In the genomic region with DNA sequence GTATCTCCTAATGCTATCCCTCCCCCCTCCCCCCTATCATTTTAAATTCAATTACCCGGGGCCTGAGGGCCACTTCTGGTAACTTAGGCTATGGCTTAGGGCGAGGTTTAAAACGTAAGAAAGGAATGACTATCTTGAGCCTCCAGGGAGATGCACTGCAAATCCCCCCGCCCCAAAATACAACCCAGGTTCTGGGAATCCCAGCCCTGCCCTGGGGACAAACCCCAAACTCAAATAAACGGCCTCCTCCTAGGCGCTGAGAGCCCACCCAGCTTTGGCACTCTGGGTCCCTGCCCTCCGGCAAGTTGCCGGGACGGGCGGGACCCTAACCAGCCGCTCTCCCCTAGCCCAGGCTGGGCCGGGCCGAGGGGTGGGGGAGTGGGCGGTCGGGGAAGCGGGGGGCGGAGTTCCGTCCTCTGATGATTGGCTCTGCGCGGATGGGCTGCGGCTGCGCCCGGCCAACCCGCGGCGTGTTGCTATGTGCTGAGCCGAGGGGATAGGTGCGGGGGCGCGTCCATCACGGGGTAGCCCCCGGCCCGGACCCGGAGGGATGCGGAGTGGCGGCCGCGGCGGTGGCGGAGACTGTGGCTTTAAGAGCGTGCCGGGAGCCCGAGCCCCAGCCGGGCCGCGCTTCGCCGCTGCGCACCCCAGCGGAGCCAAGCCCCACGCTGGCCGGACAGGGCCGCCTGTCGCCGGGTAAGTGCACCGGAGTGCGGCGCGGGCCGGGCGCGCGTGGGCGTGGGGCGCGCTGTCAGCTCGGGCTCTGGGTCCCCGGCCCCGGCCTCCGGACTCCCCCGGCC, we compare ENCODE assay signal across 1 cellular context.
TF ChIP-seq lines count a peak whose summit lies in the region.

A gene with protein sequence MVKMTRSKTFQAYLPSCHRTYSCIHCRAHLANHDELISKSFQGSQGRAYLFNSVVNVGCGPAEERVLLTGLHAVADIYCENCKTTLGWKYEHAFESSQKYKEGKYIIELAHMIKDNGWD (plus strand): TSS at position 527 of the 800 bp plus-strand sequence. CDS start 21,755 bp downstream, outside the sequence.

TF ChIP-seq in HepG2, 621 proteins besides CTCF, POLR2A, EP300 and RAD21 (continued from another document and continues in another):
- no peak for TF ChIP-seq TRIM24 (CRISPR knock-in tag; IDR thresholded peaks at IDR 0.05)
- TF ChIP-seq ATRX (CRISPR knock-in tag; IDR thresholded peaks at IDR 0.05; ENCODE audit: borderline replicate concordance), result no peak
- no peak for TF ChIP-seq NR2C2 (CRISPR knock-in tag; IDR thresholded peaks at IDR 0.05; ENCODE audit: borderline replicate concordance)
- TF ChIP-seq FOXM1 (CRISPR knock-in tag; IDR thresholded peaks at IDR 0.05), result no peak
- no peak for TF ChIP-seq ZNF749 (CRISPR knock-in tag; IDR thresholded peaks at IDR 0.05; ENCODE audit: borderline replicate concordance)
- TF ChIP-seq, protein P1, sequence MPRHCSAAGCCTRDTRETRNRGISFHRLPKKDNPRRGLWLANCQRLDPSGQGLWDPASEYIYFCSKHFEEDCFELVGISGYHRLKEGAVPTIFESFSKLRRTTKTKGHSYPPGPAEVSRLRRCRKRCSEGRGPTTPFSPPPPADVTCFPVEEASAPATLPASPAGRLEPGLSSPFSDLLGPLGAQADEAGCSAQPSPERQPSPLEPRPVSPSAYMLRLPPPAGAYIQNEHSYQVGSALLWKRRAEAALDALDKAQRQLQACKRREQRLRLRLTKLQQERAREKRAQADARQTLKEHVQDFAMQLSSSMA (CRISPR knock-in tag; IDR thresholded peaks at IDR 0.05), result no peak
- 0 out of 2 replicates have a peak, but pooled peaks have one; percentile 13 for TF ChIP-seq EED (CRISPR knock-in tag; IDR thresholded peaks at IDR 0.05)
- TF ChIP-seq ZNF543 (CRISPR knock-in tag; IDR thresholded peaks at IDR 0.05), result no peak
- no peak; the same call in 1 of the 2 replicates for TF ChIP-seq GFI1 (CRISPR knock-in tag; IDR thresholded peaks at IDR 0.05; ENCODE audit: borderline replicate concordance)
- TF ChIP-seq ZBTB34 (CRISPR knock-in tag; IDR thresholded peaks at IDR 0.05), result no peak
- no peak; the same call in 1 of the 2 replicates for TF ChIP-seq SAFB2 (CRISPR knock-in tag; IDR thresholded peaks at IDR 0.05; ENCODE audit: borderline replicate concordance, low read depth)
- no peak for TF ChIP-seq TBL1XR1 (IDR thresholded peaks at IDR 0.05; ENCODE audit: borderline replicate concordance, low read length, partially characterized antibody)
- TF ChIP-seq U2AF1 (optimal IDR thresholded peaks at IDR 0.05; ENCODE audit: low read depth, low read length), result no peak
- TF ChIP-seq ZKSCAN8 (CRISPR knock-in tag; IDR thresholded peaks at IDR 0.05; ENCODE audit: borderline replicate concordance), result no peak
- no peak for TF ChIP-seq ZNF367 (CRISPR knock-in tag; IDR thresholded peaks at IDR 0.05; ENCODE audit: borderline replicate concordance)
- no peak for TF ChIP-seq SIX1 (CRISPR knock-in tag; IDR thresholded peaks at IDR 0.05; ENCODE audit: borderline replicate concordance)
- TF ChIP-seq ZNF33A (CRISPR knock-in tag; IDR thresholded peaks at IDR 0.05; ENCODE audit: borderline replicate concordance), result no peak
- TF ChIP-seq, protein P2, sequence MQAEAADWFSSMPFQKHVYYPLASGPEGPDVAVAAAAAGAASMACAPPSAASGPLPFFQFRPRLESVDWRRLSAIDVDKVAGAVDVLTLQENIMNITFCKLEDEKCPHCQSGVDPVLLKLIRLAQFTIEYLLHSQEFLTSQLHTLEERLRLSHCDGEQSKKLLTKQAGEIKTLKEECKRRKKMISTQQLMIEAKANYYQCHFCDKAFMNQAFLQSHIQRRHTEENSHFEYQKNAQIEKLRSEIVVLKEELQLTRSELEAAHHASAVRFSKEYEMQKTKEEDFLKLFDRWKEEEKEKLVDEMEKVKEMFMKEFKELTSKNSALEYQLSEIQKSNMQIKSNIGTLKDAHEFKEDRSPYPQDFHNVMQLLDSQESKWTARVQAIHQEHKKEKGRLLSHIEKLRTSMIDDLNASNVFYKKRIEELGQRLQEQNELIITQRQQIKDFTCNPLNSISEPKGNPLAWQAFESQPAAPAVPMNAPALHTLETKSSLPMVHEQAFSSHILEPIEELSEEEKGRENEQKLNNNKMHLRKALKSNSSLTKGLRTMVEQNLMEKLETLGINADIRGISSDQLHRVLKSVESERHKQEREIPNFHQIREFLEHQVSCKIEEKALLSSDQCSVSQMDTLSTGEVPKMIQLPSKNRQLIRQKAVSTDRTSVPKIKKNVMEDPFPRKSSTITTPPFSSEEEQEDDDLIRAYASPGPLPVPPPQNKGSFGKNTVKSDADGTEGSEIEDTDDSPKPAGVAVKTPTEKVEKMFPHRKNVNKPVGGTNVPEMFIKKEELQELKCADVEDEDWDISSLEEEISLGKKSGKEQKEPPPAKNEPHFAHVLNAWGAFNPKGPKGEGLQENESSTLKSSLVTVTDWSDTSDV (CRISPR knock-in tag; IDR thresholded peaks at IDR 0.05), result no peak
- no peak for TF ChIP-seq ZNF484 (CRISPR knock-in tag; IDR thresholded peaks at IDR 0.05; ENCODE audit: borderline replicate concordance, low read depth)
- TF ChIP-seq CREM (IDR thresholded peaks at IDR 0.05), result no peak
- no peak for TF ChIP-seq CREM (CRISPR knock-in tag; IDR thresholded peaks at IDR 0.05)
- TF ChIP-seq ZNF629 (CRISPR knock-in tag; conservative IDR thresholded peaks at IDR 0.05), result no peak
- no peak for TF ChIP-seq TCF12 (IDR thresholded peaks at IDR 0.05)
- no peak for TF ChIP-seq TCF12 (CRISPR knock-in tag; IDR thresholded peaks at IDR 0.05)
- no peak; the same call in 1 of the 2 replicates for TF ChIP-seq RCOR2 (CRISPR knock-in tag; IDR thresholded peaks at IDR 0.05)
- no peak for TF ChIP-seq NCOR1 (IDR thresholded peaks at IDR 0.05; ENCODE audit: borderline replicate concordance, low read length)
- no peak for TF ChIP-seq GATA4 (IDR thresholded peaks at IDR 0.05; ENCODE audit: borderline replicate concordance, low read depth)
- TF ChIP-seq KDM2A (CRISPR knock-in tag; IDR thresholded peaks at IDR 0.05; ENCODE audit: borderline replicate concordance, low read depth), result peak; percentile 62
- TF ChIP-seq, protein P3, sequence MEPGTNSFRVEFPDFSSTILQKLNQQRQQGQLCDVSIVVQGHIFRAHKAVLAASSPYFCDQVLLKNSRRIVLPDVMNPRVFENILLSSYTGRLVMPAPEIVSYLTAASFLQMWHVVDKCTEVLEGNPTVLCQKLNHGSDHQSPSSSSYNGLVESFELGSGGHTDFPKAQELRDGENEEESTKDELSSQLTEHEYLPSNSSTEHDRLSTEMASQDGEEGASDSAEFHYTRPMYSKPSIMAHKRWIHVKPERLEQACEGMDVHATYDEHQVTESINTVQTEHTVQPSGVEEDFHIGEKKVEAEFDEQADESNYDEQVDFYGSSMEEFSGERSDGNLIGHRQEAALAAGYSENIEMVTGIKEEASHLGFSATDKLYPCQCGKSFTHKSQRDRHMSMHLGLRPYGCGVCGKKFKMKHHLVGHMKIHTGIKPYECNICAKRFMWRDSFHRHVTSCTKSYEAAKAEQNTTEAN (CRISPR knock-in tag; conservative IDR thresholded peaks at IDR 0.05), result no peak
- no peak for TF ChIP-seq ATF1 (CRISPR knock-in tag; IDR thresholded peaks at IDR 0.05)
- TF ChIP-seq, protein P4, sequence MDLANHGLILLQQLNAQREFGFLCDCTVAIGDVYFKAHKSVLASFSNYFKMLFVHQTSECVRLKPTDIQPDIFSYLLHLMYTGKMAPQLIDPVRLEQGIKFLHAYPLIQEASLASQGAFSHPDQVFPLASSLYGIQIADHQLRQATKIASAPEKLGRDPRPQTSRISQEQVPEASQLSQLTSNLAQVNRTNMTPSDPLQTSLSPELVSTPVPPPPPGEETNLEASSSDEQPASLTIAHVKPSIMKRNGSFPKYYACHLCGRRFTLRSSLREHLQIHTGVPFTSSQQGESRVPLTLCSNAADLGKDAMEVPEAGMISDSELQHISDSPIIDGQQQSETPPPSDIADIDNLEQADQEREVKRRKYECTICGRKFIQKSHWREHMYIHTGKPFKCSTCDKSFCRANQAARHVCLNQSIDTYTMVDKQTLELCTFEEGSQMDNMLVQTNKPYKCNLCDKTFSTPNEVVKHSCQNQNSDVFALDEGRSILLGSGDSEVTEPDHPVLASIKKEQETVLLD (CRISPR knock-in tag; IDR thresholded peaks at IDR 0.05; ENCODE audit: low read depth), result 0 out of 2 replicates have a peak, but pooled peaks have one; percentile 13
- TF ChIP-seq ZNF326 (CRISPR knock-in tag; IDR thresholded peaks at IDR 0.05; ENCODE audit: borderline replicate concordance), result no peak
- 0 out of 2 replicates have a peak, but pooled peaks have one; percentile 40 for TF ChIP-seq PRDM15 (CRISPR knock-in tag; IDR thresholded peaks at IDR 0.05)
- TF ChIP-seq ZNF33B (CRISPR knock-in tag; IDR thresholded peaks at IDR 0.05), result 0 out of 2 replicates have a peak, but pooled peaks have one; percentile 28
- no peak for TF ChIP-seq SMARCC2 (IDR thresholded peaks at IDR 0.05)
- TF ChIP-seq CBX2 (IDR thresholded peaks at IDR 0.05; ENCODE audit: low read depth, low read length), result no peak
- TF ChIP-seq CBX2 (CRISPR knock-in tag; IDR thresholded peaks at IDR 0.05; ENCODE audit: low read depth), result no peak
- TF ChIP-seq, protein P5, sequence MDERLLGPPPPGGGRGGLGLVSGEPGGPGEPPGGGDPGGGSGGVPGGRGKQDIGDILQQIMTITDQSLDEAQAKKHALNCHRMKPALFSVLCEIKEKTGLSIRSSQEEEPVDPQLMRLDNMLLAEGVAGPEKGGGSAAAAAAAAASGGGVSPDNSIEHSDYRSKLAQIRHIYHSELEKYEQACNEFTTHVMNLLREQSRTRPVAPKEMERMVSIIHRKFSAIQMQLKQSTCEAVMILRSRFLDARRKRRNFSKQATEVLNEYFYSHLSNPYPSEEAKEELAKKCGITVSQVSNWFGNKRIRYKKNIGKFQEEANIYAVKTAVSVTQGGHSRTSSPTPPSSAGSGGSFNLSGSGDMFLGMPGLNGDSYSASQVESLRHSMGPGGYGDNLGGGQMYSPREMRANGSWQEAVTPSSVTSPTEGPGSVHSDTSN (CRISPR knock-in tag; IDR thresholded peaks at IDR 0.05), result peak; percentile 95
- TF ChIP-seq, protein P6, sequence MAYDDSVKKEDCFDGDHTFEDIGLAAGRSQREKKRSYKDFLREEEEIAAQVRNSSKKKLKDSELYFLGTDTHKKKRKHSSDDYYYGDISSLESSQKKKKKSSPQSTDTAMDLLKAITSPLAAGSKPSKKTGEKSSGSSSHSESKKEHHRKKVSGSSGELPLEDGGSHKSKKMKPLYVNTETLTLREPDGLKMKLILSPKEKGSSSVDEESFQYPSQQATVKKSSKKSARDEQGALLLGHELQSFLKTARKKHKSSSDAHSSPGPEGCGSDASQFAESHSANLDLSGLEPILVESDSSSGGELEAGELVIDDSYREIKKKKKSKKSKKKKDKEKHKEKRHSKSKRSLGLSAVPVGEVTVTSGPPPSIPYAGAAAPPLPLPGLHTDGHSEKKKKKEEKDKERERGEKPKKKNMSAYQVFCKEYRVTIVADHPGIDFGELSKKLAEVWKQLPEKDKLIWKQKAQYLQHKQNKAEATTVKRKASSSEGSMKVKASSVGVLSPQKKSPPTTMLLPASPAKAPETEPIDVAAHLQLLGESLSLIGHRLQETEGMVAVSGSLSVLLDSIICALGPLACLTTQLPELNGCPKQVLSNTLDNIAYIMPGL (CRISPR knock-in tag; IDR thresholded peaks at IDR 0.05; ENCODE audit: borderline replicate concordance in 1 of 2, low read depth in 1 of 2), result no peak
- peak; percentile 28; the same call in 1 of the 2 replicates for TF ChIP-seq IRX3 (CRISPR knock-in tag; IDR thresholded peaks at IDR 0.05; ENCODE audit: borderline replicate concordance, low read depth)
- TF ChIP-seq KAT2B (IDR thresholded peaks at IDR 0.05; ENCODE audit: borderline replicate concordance, low read depth, low read length), result no peak
- peak; percentile 98 for TF ChIP-seq ZFP91 (CRISPR knock-in tag; IDR thresholded peaks at IDR 0.05; ENCODE audit: borderline replicate concordance)
- peak; percentile 47; the same call in 1 of the 2 replicates for TF ChIP-seq SIN3A (IDR thresholded peaks at IDR 0.05; ENCODE audit: borderline replicate concordance, low read depth, low read length)
- no peak for TF ChIP-seq ZNF232 (CRISPR knock-in tag; IDR thresholded peaks at IDR 0.05; ENCODE audit: borderline replicate concordance)
- TF ChIP-seq ZSCAN31 (CRISPR knock-in tag; IDR thresholded peaks at IDR 0.05; ENCODE audit: low read depth), result no peak
